Comparison of ENCODE assay signal across 39 cellular contexts in genomic region chr11:105078283-105078682, GRCh38. TPM values are rescaled to one million over a fixed set of nuclear protein-coding genes. Genes with fewer than 3 reads are reported as not detected.
"Had no signal": no experiment of that assay in that cellular context is flagged by ENCODE, and none has a peak within 500 bp of the region (broad histone marks: within the 10 kb centered on the region; RNA-seq: fewer than 3 reads in every experiment).

No MANE protein-coding gene starts in this region.

- H3K9me3 ChIP-seq: adrenal gland, esophagus squamous epithelium, gastroesophageal sphincter, heart right ventricle had no signal

- H3K36me3 ChIP-seq: adrenal gland, brain microvascular endothelial cell, esophagus squamous epithelium, gastroesophageal sphincter, heart right ventricle, WERI-Rb-1 had no signal

- H3K27ac ChIP-seq: adrenal gland, brain microvascular endothelial cell, coronary artery, dorsolateral prefrontal cortex, gastroesophageal sphincter, heart right ventricle, WERI-Rb-1 had no signal

- H3K4me3 Mint-ChIP-seq: activated B cell treated with CpG ODN at 0.5 μM for 24 hours; activated CD8-positive, alpha-beta T cell treated with anti-CD3 and anti-CD28 coated beads for 36 hours; activated naive CD4-positive, alpha-beta T cell treated with anti-CD3 and anti-CD28 coated beads for 36 hours; activated naive CD4-positive, alpha-beta T cell treated with anti-CD3 and anti-CD28 coated beads, Interleukin-2, amount 50 U/mL, for 24 hours; activated naive CD8-positive, alpha-beta T cell treated with anti-CD3 and anti-CD28 coated beads for 36 hours; activated naive CD8-positive, alpha-beta T cell treated with anti-CD3 and anti-CD28 coated beads, Interleukin-2, amount 50 U/mL, for 24 hours; activated T-cell treated with anti-CD3 and anti-CD28 coated beads, Interleukin-2, amount 50 U/mL, for 4 hours; central memory CD8-positive, alpha-beta T cell; dendritic cell treated with granulocyte-macrophage colony-stimulating factor and Interleukin-4, amounts not matched to agents 40 ng/mL and 50 ng/mL, for 4 days; endodermal cell; T-helper 17 cell; T-helper 2 cell treated with Interferon-gamma antibody and Interleukin-4, amounts not matched to agents 5 μg/mL and 100 μg/mL, for 36 hours had no signal

- ATAC-seq: activated CD4-positive, CD25-positive, alpha-beta regulatory T cell treated with anti-CD3 and anti-CD28 coated beads, Interleukin-2, amount 50 U/mL, for 24 hours; activated CD8-positive, alpha-beta T cell treated with anti-CD3 and anti-CD28 coated beads for 36 hours; activated naive CD8-positive, alpha-beta T cell treated with anti-CD3 and anti-CD28 coated beads, Interleukin-2, amount 50 U/mL, for 24 hours; activated T-cell treated with anti-CD3 and anti-CD28 coated beads, Interleukin-2, amount 50 U/mL, for 4 hours; gastroesophageal sphincter; heart right ventricle; T-helper 17 cell had no signal

- H3K27me3 Mint-ChIP-seq: dendritic cell treated with granulocyte-macrophage colony-stimulating factor and Interleukin-4, amounts not matched to agents 40 ng/mL and 50 ng/mL, for 4 days had no signal

- H3K4me1 ChIP-seq: adrenal gland, gastroesophageal sphincter had no signal

- FAIRE-seq: bronchial epithelial cell had no signal

- H3K27me3 ChIP-seq: adrenal gland, brain microvascular endothelial cell, esophagus squamous epithelium, gastroesophageal sphincter, heart right ventricle had no signal

- H3K36me3 Mint-ChIP-seq: activated naive CD4-positive, alpha-beta T cell treated with anti-CD3 and anti-CD28 coated beads, Interleukin-2, amount 50 U/mL, for 24 hours; activated naive CD8-positive, alpha-beta T cell treated with anti-CD3 and anti-CD28 coated beads for 36 hours had no signal

- H3K27ac Mint-ChIP-seq: activated B cell treated with CpG ODN at 0.5 μM for 24 hours; activated CD8-positive, alpha-beta T cell treated with anti-CD3 and anti-CD28 coated beads for 36 hours; activated naive CD4-positive, alpha-beta T cell treated with anti-CD3 and anti-CD28 coated beads for 36 hours; activated naive CD4-positive, alpha-beta T cell treated with anti-CD3 and anti-CD28 coated beads, Interleukin-2, amount 50 U/mL, for 24 hours; activated naive CD8-positive, alpha-beta T cell treated with anti-CD3 and anti-CD28 coated beads for 36 hours; activated naive CD8-positive, alpha-beta T cell treated with anti-CD3 and anti-CD28 coated beads, Interleukin-2, amount 50 U/mL, for 24 hours; activated T-helper 2 cell treated with anti-CD3 and anti-CD28 coated beads, Interferon-gamma antibody, Interleukin-2, Interleukin-4, amounts not matched to agents 10 μg/mL and 5 μg/mL and 100 μg/mL, durations not matched to agents 14 hours and 24 hours and 36 hours; endodermal cell; T-helper 17 cell; T-helper 2 cell treated with Interferon-gamma antibody and Interleukin-4, amounts not matched to agents 5 μg/mL and 100 μg/mL, for 36 hours had no signal

- H3K9me3 Mint-ChIP-seq: activated B cell treated with CpG ODN at 0.5 μM for 24 hours; activated CD8-positive, alpha-beta T cell treated with anti-CD3 and anti-CD28 coated beads for 36 hours; activated naive CD4-positive, alpha-beta T cell treated with anti-CD3 and anti-CD28 coated beads for 36 hours; activated naive CD4-positive, alpha-beta T cell treated with anti-CD3 and anti-CD28 coated beads, Interleukin-2, amount 50 U/mL, for 24 hours; activated naive CD8-positive, alpha-beta T cell treated with anti-CD3 and anti-CD28 coated beads for 36 hours; activated naive CD8-positive, alpha-beta T cell treated with anti-CD3 and anti-CD28 coated beads, Interleukin-2, amount 50 U/mL, for 24 hours; activated T-cell treated with anti-CD3 and anti-CD28 coated beads, Interleukin-2, amount 50 U/mL, for 4 hours; activated T-helper 2 cell treated with anti-CD3 and anti-CD28 coated beads, Interferon-gamma antibody, Interleukin-2, Interleukin-4, amounts not matched to agents 10 μg/mL and 5 μg/mL and 100 μg/mL, durations not matched to agents 14 hours and 24 hours and 36 hours; central memory CD8-positive, alpha-beta T cell; dendritic cell treated with granulocyte-macrophage colony-stimulating factor and Interleukin-4, amounts not matched to agents 40 ng/mL and 50 ng/mL, for 4 days; endodermal cell; T-helper 2 cell treated with Interferon-gamma antibody and Interleukin-4, amounts not matched to agents 5 μg/mL and 100 μg/mL, for 36 hours had no signal

- DNase-seq: activated B cell treated with CpG ODN at 0.5 μM for 24 hours; activated CD4-positive, alpha-beta T cell treated with anti-CD3 and anti-CD28 coated beads for 48 hours; activated CD4-positive, alpha-beta T cell treated with anti-CD3 and anti-CD28 coated beads, Interleukin-2, amount 50 U/mL, for 1 hour; activated CD4-positive, alpha-beta T cell treated with anti-CD3 and anti-CD28 coated beads, Interleukin-2, amount 50 U/mL, for 48 hours; activated CD8-positive, alpha-beta memory T cell treated with anti-CD3 and anti-CD28 coated beads for 24 hours; activated CD8-positive, alpha-beta T cell treated with anti-CD3 and anti-CD28 coated beads for 36 hours; activated effector memory CD4-positive, alpha-beta T cell treated with anti-CD3 and anti-CD28 coated beads, Interleukin-2, amount 50 U/mL, for 16 hours; activated naive CD4-positive, alpha-beta T cell treated with anti-CD3 and anti-CD28 coated beads for 36 hours; activated naive CD8-positive, alpha-beta T cell treated with anti-CD3 and anti-CD28 coated beads for 36 hours; activated naive CD8-positive, alpha-beta T cell treated with anti-CD3 and anti-CD28 coated beads, Interleukin-2, amount 50 U/mL, for 24 hours; activated T-cell treated with anti-CD3 and anti-CD28 coated beads, Interleukin-2, amount 50 U/mL, for 4 hours; adrenal gland; amygdala; aorta; brain microvascular endothelial cell; dorsolateral prefrontal cortex; effector memory CD4-positive, alpha-beta T cell; endodermal cell; erythroblast; esophagus squamous epithelium; foreskin melanocyte; heart right ventricle; T-helper 1 cell; T-helper 17 cell; T1000; WERI-Rb-1 had no signal

- H3K4me3 ChIP-seq: adrenal gland, coronary artery, dorsolateral prefrontal cortex, esophagus squamous epithelium, gastroesophageal sphincter, heart right ventricle had no signal

RNA-seq across cellular contexts. Expression of gene CARD16, which starts 33.1 kb away (rescaled TPM):
- total RNA-seq: cerebellum, endodermal cell had no signal

RNA-seq across cellular contexts. Expression of gene CASP1, which starts 43.3 kb away (rescaled TPM):
- total RNA-seq: endodermal cell had no signal

RNA-seq across cellular contexts. Expression of gene CASP5, which starts 55.3 kb away (rescaled TPM):
- total RNA-seq: activated B cell treated with CpG ODN at 0.5 μM for 24 hours; activated CD8-positive, alpha-beta T cell treated with anti-CD3 and anti-CD28 coated beads for 36 hours; activated naive CD4-positive, alpha-beta T cell treated with anti-CD3 and anti-CD28 coated beads for 36 hours; activated naive CD8-positive, alpha-beta T cell treated with anti-CD3 and anti-CD28 coated beads for 36 hours; activated T-cell treated with anti-CD3 and anti-CD28 coated beads, Interleukin-2, amount 50 U/mL, for 4 hours; activated T-helper 2 cell treated with anti-CD3 and anti-CD28 coated beads, Interferon-gamma antibody, Interleukin-2, Interleukin-4, amounts not matched to agents 10 μg/mL and 5 μg/mL and 100 μg/mL, durations not matched to agents 14 hours and 24 hours and 36 hours; bronchial epithelial cell; cardiac septum; cerebellum; endodermal cell; glomerular endothelial cell; T-helper 17 cell had no signal
- polyA plus RNA-seq: fibroblast of lung had no signal
